ENCODE assay signal across 9 cellular contexts in the genomic region with DNA sequence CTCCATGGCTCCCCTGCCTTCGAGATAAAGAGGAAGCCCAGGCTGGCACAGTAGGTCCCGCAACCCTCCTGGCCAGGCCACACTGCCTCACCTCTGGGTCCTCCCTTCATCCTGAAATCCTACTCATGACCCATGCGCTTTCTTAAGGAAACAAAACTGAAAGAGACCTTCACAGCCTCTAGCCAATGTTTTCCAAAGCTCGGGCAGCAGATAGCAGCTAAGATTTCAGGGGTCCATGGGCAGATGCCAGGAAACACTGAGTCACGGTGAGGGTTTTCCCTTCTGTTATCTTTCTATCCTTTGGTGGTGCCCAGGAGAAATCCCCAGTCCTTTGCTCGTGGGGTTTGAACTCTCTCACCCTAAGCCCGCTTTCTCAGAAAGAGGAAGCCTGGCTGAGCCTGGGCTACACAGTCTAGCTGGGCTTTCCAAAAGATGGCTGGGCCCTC. TPM values are rescaled to one million over a fixed set of nuclear protein-coding genes. Genes with fewer than 3 reads are reported as not detected.
DNase-seq lines count a peak whose midpoint lies in the region; ATAC-seq and TF ChIP-seq lines count a peak whose summit lies in the region.
"Had no signal": no experiment of that assay in that cellular context is flagged by ENCODE, and none has a peak within 500 bp of the region (broad histone marks: within the 10 kb centered on the region; RNA-seq: fewer than 3 reads in every experiment).

No MANE protein-coding gene starts in this region.

- H3K27ac ChIP-seq in mammary epithelial cell (ENCODE audit: insufficient read depth, low read depth, low read length): no peak overlapping the region
- H3K27ac ChIP-seq: psoas muscle had no signal

- ATAC-seq in GM21447 (IDR thresholded peaks at IDR 0.05; ENCODE audit: unreplicated experiment) (peak; percentile 38), left lobe of liver (no peak), left ventricle myocardium superior (no peak)
- ATAC-seq: psoas muscle had no signal

- no peak overlapping the region for H3K9ac ChIP-seq in mammary epithelial cell (ENCODE audit: insufficient read depth, low read length)

- CTCF ChIA-PET in mammary epithelial cell (lab: Charles Lee; ENCODE audit: low non-redundant PET): no interaction called here

- H3K9me3 ChIP-seq in mammary epithelial cell (replicated peaks; ENCODE audit: insufficient read depth, low read length): no peaks in the 10 kb centered on the region
- H3K9me3 ChIP-seq: psoas muscle had no signal

- WGBS in mammary epithelial cell (ENCODE audit: low coverage, missing lambda C conversion rate): 91% methylated on average over 7 of the region's 7 CpGs

- dilution Hi-C loops in mammary epithelial cell (cut with HindIII; ENCODE audit: low sequenced_read_pairs): no loop called here

- in situ Hi-C loops in mammary epithelial cell (cut with MboI; ENCODE audit: low sequenced_read_pairs in 2 of 2): no loop called here

- intact Hi-C loops in mammary epithelial cell (cut with micrococcal nuclease) (no loop called here), left ventricle myocardium superior (cut with micrococcal nuclease) (no loop called here)

- DNase-seq in AG20443 (ENCODE audit: low spot score): peak; percentile 29
- peak; percentile 64 for DNase-seq in T1000 (lab: John Stamatoyannopoulos, UW)
- DNase-seq in germinal center (ENCODE audit: low spot score): peak; percentile 18
- no peak for DNase-seq in mammary epithelial cell
- no peak for DNase-seq in left lobe of liver (ENCODE audit: low spot score)
- no peak for DNase-seq in left ventricle myocardium superior
- DNase-seq in effector CD4-positive, alpha-beta T cell: no peak
- DNase-seq: psoas muscle had no signal

- H4K20me1 ChIP-seq in mammary epithelial cell (ENCODE audit: insufficient read depth, low read length): no peaks in the 10 kb centered on the region

- H3K4me2 ChIP-seq in mammary epithelial cell (ENCODE audit: insufficient read depth, low read depth, low read length): no peak overlapping the region

- no TSS peak for BruUV-seq in mammary epithelial cell (replicated peaks; lab: Mats Ljungman, UMichigan)

- H3K79me2 ChIP-seq in mammary epithelial cell (ENCODE audit: insufficient read depth, low read length): no peaks in the 10 kb centered on the region

- no peak overlapping the region for H3K4me3 ChIP-seq in mammary epithelial cell (replicated peaks in 1 of 3; ENCODE audit: insufficient read depth in 1 of 3, low read depth in 2 of 3, low read length in 3 of 3)
- H3K4me3 ChIP-seq: psoas muscle had no signal

- no peaks in the 10 kb centered on the region for H3K4me1 ChIP-seq in mammary epithelial cell (ENCODE audit: insufficient read depth, low read length)
- H3K4me1 ChIP-seq: psoas muscle had no signal

- no peak overlapping the region for H2AFZ ChIP-seq in mammary epithelial cell (ENCODE audit: low read depth, low read length)

- no peak for TF ChIP-seq CTCF in mammary epithelial cell (conservative IDR thresholded peaks at IDR 0.05 in 1 of 2, IDR thresholded peaks at IDR 0.05 in 1 of 2; ENCODE audit: extremely low read depth in 1 of 2, insufficient read depth in 1 of 2, low read depth in 1 of 2, low read length in 2 of 2)

- H3K36me3 ChIP-seq in mammary epithelial cell (ENCODE audit: insufficient read depth, low read length): no peaks in the 10 kb centered on the region

- H3K27me3 ChIP-seq in mammary epithelial cell (ENCODE audit: insufficient read depth, low read length): no peaks in the 10 kb centered on the region

RNA-seq across cellular contexts. Expression of gene TTC39A, which starts 26.6 kb away (rescaled TPM):
- 1 to 10 TPM in 1 of 2 donors, under 1 TPM in 1; 0.40 to 1.0 TPM for total RNA-seq in mammary epithelial cell
- 0.43 TPM for polyA plus RNA-seq in mammary epithelial cell
- polyA minus RNA-seq in mammary epithelial cell: not detected
- total RNA-seq in left lobe of liver: 2.7 TPM
- total RNA-seq in left ventricle myocardium superior: 18.0 TPM

Comparison
In these comparisons a context has a peak if more than half of its experiments do, and no peak if none do; other contexts are left out.
1. DNase-seq: peak in AG20443 (single experiment), T1000 (single experiment) and germinal center (single experiment); none in mammary epithelial cell (single experiment), left lobe of liver (single experiment), left ventricle myocardium superior (single experiment) and effector CD4-positive, alpha-beta T cell (single experiment).